1 cellular context compared by ENCODE assay signal in the genomic region with DNA sequence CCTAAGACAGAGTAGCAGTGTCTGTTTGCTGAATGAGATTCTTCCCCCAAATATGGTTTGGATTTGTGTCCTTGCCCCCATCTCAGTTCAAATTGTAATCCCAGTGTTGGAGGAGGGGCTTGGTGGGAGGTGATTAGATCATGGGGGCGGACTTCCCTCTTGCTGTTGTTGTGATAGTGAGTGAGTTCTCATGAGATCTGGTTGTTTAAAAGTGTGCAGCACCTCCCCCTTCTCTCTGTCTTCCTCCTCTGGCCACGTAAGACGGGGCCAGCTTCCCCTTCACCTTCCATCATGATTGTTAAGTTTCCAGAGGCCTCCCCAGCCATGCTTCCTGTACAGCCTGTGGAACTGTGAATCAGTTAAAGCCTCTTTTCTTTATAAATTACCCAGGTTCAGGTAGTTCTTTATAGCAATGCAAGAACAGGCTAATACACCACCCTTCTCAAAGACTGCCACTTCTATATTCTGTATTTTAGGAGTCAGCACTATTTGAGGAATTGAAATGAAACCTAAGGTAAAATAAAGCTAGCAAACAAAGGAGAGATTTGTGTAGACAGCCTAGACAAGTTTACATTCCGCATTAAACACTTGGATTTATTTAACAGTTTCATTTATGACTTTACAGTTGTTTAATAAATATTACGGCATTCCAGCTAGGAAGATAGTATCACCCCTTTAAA.
TF ChIP-seq lines count a peak whose summit lies in the region.

No MANE protein-coding gene starts in this region.

TF ChIP-seq in K562, 482 proteins besides CTCF, POLR2A, EP300 and RAD21 (continued from another document):
- TF ChIP-seq, protein P1, sequence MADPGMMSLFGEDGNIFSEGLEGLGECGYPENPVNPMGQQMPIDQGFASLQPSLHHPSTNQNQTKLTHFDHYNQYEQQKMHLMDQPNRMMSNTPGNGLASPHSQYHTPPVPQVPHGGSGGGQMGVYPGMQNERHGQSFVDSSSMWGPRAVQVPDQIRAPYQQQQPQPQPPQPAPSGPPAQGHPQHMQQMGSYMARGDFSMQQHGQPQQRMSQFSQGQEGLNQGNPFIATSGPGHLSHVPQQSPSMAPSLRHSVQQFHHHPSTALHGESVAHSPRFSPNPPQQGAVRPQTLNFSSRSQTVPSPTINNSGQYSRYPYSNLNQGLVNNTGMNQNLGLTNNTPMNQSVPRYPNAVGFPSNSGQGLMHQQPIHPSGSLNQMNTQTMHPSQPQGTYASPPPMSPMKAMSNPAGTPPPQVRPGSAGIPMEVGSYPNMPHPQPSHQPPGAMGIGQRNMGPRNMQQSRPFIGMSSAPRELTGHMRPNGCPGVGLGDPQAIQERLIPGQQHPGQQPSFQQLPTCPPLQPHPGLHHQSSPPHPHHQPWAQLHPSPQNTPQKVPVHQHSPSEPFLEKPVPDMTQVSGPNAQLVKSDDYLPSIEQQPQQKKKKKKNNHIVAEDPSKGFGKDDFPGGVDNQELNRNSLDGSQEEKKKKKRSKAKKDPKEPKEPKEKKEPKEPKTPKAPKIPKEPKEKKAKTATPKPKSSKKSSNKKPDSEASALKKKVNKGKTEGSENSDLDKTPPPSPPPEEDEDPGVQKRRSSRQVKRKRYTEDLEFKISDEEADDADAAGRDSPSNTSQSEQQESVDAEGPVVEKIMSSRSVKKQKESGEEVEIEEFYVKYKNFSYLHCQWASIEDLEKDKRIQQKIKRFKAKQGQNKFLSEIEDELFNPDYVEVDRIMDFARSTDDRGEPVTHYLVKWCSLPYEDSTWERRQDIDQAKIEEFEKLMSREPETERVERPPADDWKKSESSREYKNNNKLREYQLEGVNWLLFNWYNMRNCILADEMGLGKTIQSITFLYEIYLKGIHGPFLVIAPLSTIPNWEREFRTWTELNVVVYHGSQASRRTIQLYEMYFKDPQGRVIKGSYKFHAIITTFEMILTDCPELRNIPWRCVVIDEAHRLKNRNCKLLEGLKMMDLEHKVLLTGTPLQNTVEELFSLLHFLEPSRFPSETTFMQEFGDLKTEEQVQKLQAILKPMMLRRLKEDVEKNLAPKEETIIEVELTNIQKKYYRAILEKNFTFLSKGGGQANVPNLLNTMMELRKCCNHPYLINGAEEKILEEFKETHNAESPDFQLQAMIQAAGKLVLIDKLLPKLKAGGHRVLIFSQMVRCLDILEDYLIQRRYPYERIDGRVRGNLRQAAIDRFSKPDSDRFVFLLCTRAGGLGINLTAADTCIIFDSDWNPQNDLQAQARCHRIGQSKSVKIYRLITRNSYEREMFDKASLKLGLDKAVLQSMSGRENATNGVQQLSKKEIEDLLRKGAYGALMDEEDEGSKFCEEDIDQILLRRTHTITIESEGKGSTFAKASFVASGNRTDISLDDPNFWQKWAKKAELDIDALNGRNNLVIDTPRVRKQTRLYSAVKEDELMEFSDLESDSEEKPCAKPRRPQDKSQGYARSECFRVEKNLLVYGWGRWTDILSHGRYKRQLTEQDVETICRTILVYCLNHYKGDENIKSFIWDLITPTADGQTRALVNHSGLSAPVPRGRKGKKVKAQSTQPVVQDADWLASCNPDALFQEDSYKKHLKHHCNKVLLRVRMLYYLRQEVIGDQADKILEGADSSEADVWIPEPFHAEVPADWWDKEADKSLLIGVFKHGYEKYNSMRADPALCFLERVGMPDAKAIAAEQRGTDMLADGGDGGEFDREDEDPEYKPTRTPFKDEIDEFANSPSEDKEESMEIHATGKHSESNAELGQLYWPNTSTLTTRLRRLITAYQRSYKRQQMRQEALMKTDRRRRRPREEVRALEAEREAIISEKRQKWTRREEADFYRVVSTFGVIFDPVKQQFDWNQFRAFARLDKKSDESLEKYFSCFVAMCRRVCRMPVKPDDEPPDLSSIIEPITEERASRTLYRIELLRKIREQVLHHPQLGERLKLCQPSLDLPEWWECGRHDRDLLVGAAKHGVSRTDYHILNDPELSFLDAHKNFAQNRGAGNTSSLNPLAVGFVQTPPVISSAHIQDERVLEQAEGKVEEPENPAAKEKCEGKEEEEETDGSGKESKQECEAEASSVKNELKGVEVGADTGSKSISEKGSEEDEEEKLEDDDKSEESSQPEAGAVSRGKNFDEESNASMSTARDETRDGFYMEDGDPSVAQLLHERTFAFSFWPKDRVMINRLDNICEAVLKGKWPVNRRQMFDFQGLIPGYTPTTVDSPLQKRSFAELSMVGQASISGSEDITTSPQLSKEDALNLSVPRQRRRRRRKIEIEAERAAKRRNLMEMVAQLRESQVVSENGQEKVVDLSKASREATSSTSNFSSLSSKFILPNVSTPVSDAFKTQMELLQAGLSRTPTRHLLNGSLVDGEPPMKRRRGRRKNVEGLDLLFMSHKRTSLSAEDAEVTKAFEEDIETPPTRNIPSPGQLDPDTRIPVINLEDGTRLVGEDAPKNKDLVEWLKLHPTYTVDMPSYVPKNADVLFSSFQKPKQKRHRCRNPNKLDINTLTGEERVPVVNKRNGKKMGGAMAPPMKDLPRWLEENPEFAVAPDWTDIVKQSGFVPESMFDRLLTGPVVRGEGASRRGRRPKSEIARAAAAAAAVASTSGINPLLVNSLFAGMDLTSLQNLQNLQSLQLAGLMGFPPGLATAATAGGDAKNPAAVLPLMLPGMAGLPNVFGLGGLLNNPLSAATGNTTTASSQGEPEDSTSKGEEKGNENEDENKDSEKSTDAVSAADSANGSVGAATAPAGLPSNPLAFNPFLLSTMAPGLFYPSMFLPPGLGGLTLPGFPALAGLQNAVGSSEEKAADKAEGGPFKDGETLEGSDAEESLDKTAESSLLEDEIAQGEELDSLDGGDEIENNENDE (IDR thresholded peaks at IDR 0.05; ENCODE audit: low read depth, low read length), result no peak
- peak; percentile 32; the same call in 1 of the 2 replicates for TF ChIP-seq CREM (IDR thresholded peaks at IDR 0.05; ENCODE audit: low read depth)
- TF ChIP-seq SNRNP70 (optimal IDR thresholded peaks at IDR 0.05; ENCODE audit: low read depth, low read length), result no peak
- no peak for TF ChIP-seq PTRF (tag; IDR thresholded peaks at IDR 0.05)
- 0 out of 2 replicates have a peak, but pooled peaks have one; percentile 31 for TF ChIP-seq MAFG (tag; conservative IDR thresholded peaks at IDR 0.05)
- TF ChIP-seq NFRKB (IDR thresholded peaks at IDR 0.05; ENCODE audit: low read depth), result peak; percentile 32; the same call in 1 of the 2 replicates
- no peak for TF ChIP-seq TBL1XR1 (IDR thresholded peaks at IDR 0.05; ENCODE audit: low read length in 2 of 2)
- no peak for TF ChIP-seq RBM34 (IDR thresholded peaks at IDR 0.05; ENCODE audit: borderline replicate concordance, insufficient read depth, low read length)
- no peak for TF ChIP-seq DNMT1 (IDR thresholded peaks at IDR 0.05)
- TF ChIP-seq SRSF9 (IDR thresholded peaks at IDR 0.05; ENCODE audit: borderline replicate concordance, low read depth, low read length), result no peak
- no peak for TF ChIP-seq YY1 (IDR thresholded peaks at IDR 0.05; ENCODE audit: borderline replicate concordance in 1 of 3, control insufficient read depth in 1 of 3, extremely low read depth in 1 of 3, insufficient read depth in 3 of 3, insufficient read length in 1 of 3, insufficient replicate concordance in 2 of 3, low read depth in 1 of 3, low read length in 2 of 3)
- no peak for TF ChIP-seq ZNF77 (CRISPR knock-in tag; IDR thresholded peaks at IDR 0.05)
- TF ChIP-seq E2F3 (CRISPR knock-in tag; IDR thresholded peaks at IDR 0.05), result no peak
- no peak for TF ChIP-seq NR1H2 (CRISPR knock-in tag; IDR thresholded peaks at IDR 0.05)
- TF ChIP-seq TOE1 (IDR thresholded peaks at IDR 0.05; ENCODE audit: borderline replicate concordance), result no peak
- no peak for TF ChIP-seq TOE1 (CRISPR knock-in tag; IDR thresholded peaks at IDR 0.05; ENCODE audit: borderline replicate concordance, low read depth)
- no peak for TF ChIP-seq HDAC3 (IDR thresholded peaks at IDR 0.05; ENCODE audit: borderline replicate concordance, partially characterized antibody)
- TF ChIP-seq SP1 (CRISPR knock-in tag; IDR thresholded peaks at IDR 0.05), result no peak
- TF ChIP-seq HDAC1 (IDR thresholded peaks at IDR 0.05), result no peak
- TF ChIP-seq, protein P2, sequence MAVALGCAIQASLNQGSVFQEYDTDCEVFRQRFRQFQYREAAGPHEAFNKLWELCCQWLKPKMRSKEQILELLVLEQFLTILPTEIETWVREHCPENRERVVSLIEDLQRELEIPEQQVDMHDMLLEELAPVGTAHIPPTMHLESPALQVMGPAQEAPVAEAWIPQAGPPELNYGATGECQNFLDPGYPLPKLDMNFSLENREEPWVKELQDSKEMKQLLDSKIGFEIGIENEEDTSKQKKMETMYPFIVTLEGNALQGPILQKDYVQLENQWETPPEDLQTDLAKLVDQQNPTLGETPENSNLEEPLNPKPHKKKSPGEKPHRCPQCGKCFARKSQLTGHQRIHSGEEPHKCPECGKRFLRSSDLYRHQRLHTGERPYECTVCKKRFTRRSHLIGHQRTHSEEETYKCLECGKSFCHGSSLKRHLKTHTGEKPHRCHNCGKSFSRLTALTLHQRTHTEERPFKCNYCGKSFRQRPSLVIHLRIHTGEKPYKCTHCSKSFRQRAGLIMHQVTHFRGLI (CRISPR knock-in tag; IDR thresholded peaks at IDR 0.05), result no peak
- TF ChIP-seq FOXK2 (conservative IDR thresholded peaks at IDR 0.05 in 1 of 2, IDR thresholded peaks at IDR 0.05 in 1 of 2; ENCODE audit: low read depth in 2 of 2), result peak; percentile 31 to 56; a peak in 1 of 4 replicates
- TF ChIP-seq, protein P3, sequence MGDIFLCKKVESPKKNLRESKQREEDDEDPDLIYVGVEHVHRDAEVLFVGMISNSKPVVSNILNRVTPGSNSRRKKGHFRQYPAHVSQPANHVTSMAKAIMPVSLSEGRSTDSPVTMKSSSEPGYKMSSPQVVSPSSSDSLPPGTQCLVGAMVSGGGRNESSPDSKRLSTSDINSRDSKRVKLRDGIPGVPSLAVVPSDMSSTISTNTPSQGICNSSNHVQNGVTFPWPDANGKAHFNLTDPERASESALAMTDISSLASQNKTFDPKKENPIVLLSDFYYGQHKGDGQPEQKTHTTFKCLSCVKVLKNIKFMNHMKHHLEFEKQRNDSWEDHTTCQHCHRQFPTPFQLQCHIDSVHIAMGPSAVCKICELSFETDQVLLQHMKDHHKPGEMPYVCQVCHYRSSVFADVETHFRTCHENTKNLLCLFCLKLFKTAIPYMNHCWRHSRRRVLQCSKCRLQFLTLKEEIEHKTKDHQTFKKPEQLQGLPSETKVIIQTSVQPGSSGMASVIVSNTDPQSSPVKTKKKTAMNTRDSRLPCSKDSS (IDR thresholded peaks at IDR 0.05; ENCODE audit: low read depth, partially characterized antibody), result no peak
- TF ChIP-seq, protein P4, sequence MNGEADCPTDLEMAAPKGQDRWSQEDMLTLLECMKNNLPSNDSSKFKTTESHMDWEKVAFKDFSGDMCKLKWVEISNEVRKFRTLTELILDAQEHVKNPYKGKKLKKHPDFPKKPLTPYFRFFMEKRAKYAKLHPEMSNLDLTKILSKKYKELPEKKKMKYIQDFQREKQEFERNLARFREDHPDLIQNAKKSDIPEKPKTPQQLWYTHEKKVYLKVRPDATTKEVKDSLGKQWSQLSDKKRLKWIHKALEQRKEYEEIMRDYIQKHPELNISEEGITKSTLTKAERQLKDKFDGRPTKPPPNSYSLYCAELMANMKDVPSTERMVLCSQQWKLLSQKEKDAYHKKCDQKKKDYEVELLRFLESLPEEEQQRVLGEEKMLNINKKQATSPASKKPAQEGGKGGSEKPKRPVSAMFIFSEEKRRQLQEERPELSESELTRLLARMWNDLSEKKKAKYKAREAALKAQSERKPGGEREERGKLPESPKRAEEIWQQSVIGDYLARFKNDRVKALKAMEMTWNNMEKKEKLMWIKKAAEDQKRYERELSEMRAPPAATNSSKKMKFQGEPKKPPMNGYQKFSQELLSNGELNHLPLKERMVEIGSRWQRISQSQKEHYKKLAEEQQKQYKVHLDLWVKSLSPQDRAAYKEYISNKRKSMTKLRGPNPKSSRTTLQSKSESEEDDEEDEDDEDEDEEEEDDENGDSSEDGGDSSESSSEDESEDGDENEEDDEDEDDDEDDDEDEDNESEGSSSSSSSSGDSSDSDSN (IDR thresholded peaks at IDR 0.05; ENCODE audit: borderline replicate concordance in 1 of 2, low read depth in 2 of 2, low read length in 2 of 2), result no peak
- no peak for TF ChIP-seq GABPB1 (CRISPR knock-in tag; IDR thresholded peaks at IDR 0.05)
- peak; percentile 35 for TF ChIP-seq EP400 (IDR thresholded peaks at IDR 0.05)
- no peak for TF ChIP-seq NELFE (IDR thresholded peaks at IDR 0.05; ENCODE audit: insufficient read depth, insufficient read length)
- 0 out of 2 replicates have a peak, but pooled peaks have one; percentile 40 for TF ChIP-seq LEF1 (IDR thresholded peaks at IDR 0.05)
- peak; percentile 33 for TF ChIP-seq TAF9B (IDR thresholded peaks at IDR 0.05; ENCODE audit: partially characterized antibody)
- TF ChIP-seq, protein P5, sequence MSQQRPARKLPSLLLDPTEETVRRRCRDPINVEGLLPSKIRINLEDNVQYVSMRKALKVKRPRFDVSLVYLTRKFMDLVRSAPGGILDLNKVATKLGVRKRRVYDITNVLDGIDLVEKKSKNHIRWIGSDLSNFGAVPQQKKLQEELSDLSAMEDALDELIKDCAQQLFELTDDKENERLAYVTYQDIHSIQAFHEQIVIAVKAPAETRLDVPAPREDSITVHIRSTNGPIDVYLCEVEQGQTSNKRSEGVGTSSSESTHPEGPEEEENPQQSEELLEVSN (IDR thresholded peaks at IDR 0.05; ENCODE audit: borderline replicate concordance in 1 of 2, extremely low read depth in 1 of 2, insufficient read depth in 1 of 2, insufficient read length in 1 of 2, low read depth in 1 of 2, low read length in 1 of 2, poor library complexity in 1 of 2, severe bottlenecking in 1 of 2), result no peak
- no peak for TF ChIP-seq TCF3 (CRISPR knock-in tag; IDR thresholded peaks at IDR 0.05)
- TF ChIP-seq ZNF184 (CRISPR knock-in tag; IDR thresholded peaks at IDR 0.05), result no peak
- TF ChIP-seq ETV6 (IDR thresholded peaks at IDR 0.05; ENCODE audit: borderline replicate concordance in 1 of 2, low read depth in 2 of 2, low read length in 1 of 2), result no peak
- no peak for TF ChIP-seq ETV6 (CRISPR knock-in tag; IDR thresholded peaks at IDR 0.05; ENCODE audit: borderline replicate concordance)
- TF ChIP-seq L3MBTL2 (IDR thresholded peaks at IDR 0.05), result no peak
- TF ChIP-seq, protein P6, sequence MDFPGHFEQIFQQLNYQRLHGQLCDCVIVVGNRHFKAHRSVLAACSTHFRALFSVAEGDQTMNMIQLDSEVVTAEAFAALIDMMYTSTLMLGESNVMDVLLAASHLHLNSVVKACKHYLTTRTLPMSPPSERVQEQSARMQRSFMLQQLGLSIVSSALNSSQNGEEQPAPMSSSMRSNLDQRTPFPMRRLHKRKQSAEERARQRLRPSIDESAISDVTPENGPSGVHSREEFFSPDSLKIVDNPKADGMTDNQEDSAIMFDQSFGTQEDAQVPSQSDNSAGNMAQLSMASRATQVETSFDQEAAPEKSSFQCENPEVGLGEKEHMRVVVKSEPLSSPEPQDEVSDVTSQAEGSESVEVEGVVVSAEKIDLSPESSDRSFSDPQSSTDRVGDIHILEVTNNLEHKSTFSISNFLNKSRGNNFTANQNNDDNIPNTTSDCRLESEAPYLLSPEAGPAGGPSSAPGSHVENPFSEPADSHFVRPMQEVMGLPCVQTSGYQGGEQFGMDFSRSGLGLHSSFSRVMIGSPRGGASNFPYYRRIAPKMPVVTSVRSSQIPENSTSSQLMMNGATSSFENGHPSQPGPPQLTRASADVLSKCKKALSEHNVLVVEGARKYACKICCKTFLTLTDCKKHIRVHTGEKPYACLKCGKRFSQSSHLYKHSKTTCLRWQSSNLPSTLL (IDR thresholded peaks at IDR 0.05), result no peak
- TF ChIP-seq ZNF561 (CRISPR knock-in tag; conservative IDR thresholded peaks at IDR 0.05), result no peak
